ENCODE assay signal across 9 cellular contexts in genomic region chr4:54607521-54607920, GRCh38. TPM values are rescaled to one million over a fixed set of nuclear protein-coding genes. Genes with fewer than 3 reads are reported as not detected.
"Had no signal": no experiment of that assay in that cellular context is flagged by ENCODE, and none has a peak within 500 bp of the region (broad histone marks: within the 10 kb centered on the region; RNA-seq: fewer than 3 reads in every experiment).

No MANE protein-coding gene starts in this region.

- H3K36me3 Mint-ChIP-seq: IgD-negative memory B cell had no signal

- FAIRE-seq: HepG2, HTR-8/SVneo, K562 had no signal

- H3K9me3 Mint-ChIP-seq: IgD-negative memory B cell had no signal

- H3K27ac ChIP-seq: HL-60 had no signal

- H3K4me1 Mint-ChIP-seq: IgD-negative memory B cell had no signal

- H3K27me3 Mint-ChIP-seq: IgD-negative memory B cell had no signal

- DNase-seq: IMR-90, KBM-7, KG1 had no signal

- H3K4me3 ChIP-seq: K562 had no signal

- H3K27ac Mint-ChIP-seq: IgD-negative memory B cell had no signal

- H3K4me3 Mint-ChIP-seq: IgD-negative memory B cell had no signal

- ATAC-seq: HepG2, K562 had no signal

RNA-seq across cellular contexts. Expression of gene KIT, which starts 50.2 kb away (rescaled TPM):
- total RNA-seq: HepG2, HT-29 had no signal
